ENCODE assay signal across 1 cellular context in the genomic region with DNA sequence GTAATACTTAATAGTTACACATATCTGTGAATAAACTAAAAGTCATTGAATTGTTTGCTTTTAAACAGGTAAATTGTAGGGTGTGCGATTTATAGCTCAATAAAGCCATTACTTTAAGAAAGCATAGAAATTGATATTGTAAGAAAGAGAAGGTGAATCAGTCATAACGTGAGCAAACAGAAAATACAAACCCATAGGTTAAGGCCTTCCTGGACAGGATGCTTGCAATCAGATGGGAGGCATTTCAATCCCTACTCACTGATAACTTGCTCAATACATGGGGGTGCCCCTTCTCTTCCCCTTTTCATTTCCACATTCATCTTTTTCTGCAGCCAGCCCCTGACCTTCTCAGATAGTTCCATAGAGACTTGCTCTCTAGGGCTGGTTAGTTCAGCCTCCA.
A peak's percentile ranks its signal among the peaks of the same experiment; 100 is the strongest.
TF ChIP-seq lines count a peak whose summit lies in the region.

No MANE protein-coding gene starts in this region.

TF ChIP-seq in HepG2, 621 proteins besides CTCF, POLR2A, EP300 and RAD21:
- TF ChIP-seq ISL2 (CRISPR knock-in tag; IDR thresholded peaks at IDR 0.05): no peak
- TF ChIP-seq PLRG1 (conservative IDR thresholded peaks at IDR 0.05): no peak
- TF ChIP-seq ARNT (IDR thresholded peaks at IDR 0.05): no peak
- no peak for TF ChIP-seq ZNF788 (CRISPR knock-in tag; IDR thresholded peaks at IDR 0.05; ENCODE audit: borderline replicate concordance)
- no peak for TF ChIP-seq DZIP1 (CRISPR knock-in tag; IDR thresholded peaks at IDR 0.05)
- TF ChIP-seq ERF (CRISPR knock-in tag; IDR thresholded peaks at IDR 0.05): no peak
- TF ChIP-seq FIP1L1 (IDR thresholded peaks at IDR 0.05; ENCODE audit: borderline replicate concordance, insufficient read depth, low read depth, low read length): no peak
- TF ChIP-seq SRSF4 (IDR thresholded peaks at IDR 0.05; ENCODE audit: low read depth, low read length, poor library complexity, severe bottlenecking): no peak
- TF ChIP-seq ZNF264 (CRISPR knock-in tag; IDR thresholded peaks at IDR 0.05): no peak
- no peak for TF ChIP-seq RAD51 (IDR thresholded peaks at IDR 0.05; ENCODE audit: borderline replicate concordance)
- TF ChIP-seq ZBTB26 (CRISPR knock-in tag; IDR thresholded peaks at IDR 0.05; ENCODE audit: borderline replicate concordance): no peak
- 0 out of 2 replicates have a peak, but pooled peaks have one; percentile 28 for TF ChIP-seq HDAC1 (CRISPR knock-in tag; IDR thresholded peaks at IDR 0.05)
- TF ChIP-seq, protein P1, sequence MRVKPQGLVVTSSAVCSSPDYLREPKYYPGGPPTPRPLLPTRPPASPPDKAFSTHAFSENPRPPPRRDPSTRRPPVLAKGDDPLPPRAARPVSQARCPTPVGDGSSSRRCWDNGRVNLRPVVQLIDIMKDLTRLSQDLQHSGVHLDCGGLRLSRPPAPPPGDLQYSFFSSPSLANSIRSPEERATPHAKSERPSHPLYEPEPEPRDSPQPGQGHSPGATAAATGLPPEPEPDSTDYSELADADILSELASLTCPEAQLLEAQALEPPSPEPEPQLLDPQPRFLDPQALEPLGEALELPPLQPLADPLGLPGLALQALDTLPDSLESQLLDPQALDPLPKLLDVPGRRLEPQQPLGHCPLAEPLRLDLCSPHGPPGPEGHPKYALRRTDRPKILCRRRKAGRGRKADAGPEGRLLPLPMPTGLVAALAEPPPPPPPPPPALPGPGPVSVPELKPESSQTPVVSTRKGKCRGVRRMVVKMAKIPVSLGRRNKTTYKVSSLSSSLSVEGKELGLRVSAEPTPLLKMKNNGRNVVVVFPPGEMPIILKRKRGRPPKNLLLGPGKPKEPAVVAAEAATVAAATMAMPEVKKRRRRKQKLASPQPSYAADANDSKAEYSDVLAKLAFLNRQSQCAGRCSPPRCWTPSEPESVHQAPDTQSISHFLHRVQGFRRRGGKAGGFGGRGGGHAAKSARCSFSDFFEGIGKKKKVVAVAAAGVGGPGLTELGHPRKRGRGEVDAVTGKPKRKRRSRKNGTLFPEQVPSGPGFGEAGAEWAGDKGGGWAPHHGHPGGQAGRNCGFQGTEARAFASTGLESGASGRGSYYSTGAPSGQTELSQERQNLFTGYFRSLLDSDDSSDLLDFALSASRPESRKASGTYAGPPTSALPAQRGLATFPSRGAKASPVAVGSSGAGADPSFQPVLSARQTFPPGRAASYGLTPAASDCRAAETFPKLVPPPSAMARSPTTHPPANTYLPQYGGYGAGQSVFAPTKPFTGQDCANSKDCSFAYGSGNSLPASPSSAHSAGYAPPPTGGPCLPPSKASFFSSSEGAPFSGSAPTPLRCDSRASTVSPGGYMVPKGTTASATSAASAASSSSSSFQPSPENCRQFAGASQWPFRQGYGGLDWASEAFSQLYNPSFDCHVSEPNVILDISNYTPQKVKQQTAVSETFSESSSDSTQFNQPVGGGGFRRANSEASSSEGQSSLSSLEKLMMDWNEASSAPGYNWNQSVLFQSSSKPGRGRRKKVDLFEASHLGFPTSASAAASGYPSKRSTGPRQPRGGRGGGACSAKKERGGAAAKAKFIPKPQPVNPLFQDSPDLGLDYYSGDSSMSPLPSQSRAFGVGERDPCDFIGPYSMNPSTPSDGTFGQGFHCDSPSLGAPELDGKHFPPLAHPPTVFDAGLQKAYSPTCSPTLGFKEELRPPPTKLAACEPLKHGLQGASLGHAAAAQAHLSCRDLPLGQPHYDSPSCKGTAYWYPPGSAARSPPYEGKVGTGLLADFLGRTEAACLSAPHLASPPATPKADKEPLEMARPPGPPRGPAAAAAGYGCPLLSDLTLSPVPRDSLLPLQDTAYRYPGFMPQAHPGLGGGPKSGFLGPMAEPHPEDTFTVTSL (CRISPR knock-in tag; IDR thresholded peaks at IDR 0.05; ENCODE audit: borderline replicate concordance): 0 out of 2 replicates have a peak, but pooled peaks have one; percentile 16
- TF ChIP-seq, protein P2, sequence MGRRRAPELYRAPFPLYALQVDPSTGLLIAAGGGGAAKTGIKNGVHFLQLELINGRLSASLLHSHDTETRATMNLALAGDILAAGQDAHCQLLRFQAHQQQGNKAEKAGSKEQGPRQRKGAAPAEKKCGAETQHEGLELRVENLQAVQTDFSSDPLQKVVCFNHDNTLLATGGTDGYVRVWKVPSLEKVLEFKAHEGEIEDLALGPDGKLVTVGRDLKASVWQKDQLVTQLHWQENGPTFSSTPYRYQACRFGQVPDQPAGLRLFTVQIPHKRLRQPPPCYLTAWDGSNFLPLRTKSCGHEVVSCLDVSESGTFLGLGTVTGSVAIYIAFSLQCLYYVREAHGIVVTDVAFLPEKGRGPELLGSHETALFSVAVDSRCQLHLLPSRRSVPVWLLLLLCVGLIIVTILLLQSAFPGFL (CRISPR knock-in tag; IDR thresholded peaks at IDR 0.05): no peak
TF ChIP-seq in HepG2: peak in this region for 2.
